29 cellular contexts compared by ENCODE assay signal in genomic region chr4:35723973-35724372, GRCh38.
"Had no signal": no experiment of that assay in that cellular context is flagged by ENCODE, and none has a peak within 500 bp of the region (broad histone marks: within the 10 kb centered on the region; RNA-seq: fewer than 3 reads in every experiment).

No MANE protein-coding gene starts in this region.

- DNase-seq: colonic mucosa; cortex of kidney; dermis blood vessel endothelial cell; dorsolateral prefrontal cortex; effector CD4-positive, alpha-beta T cell; effector CD8-positive, alpha-beta T cell; effector memory CD4-positive, alpha-beta T cell; effector memory CD8-positive, alpha-beta T cell; endodermal cell; erythroblast; esophagus squamous epithelium; foreskin fibroblast; foreskin keratinocyte; foreskin melanocyte; gastrocnemius medialis; glutamatergic neuron; head of caudate nucleus; heart left ventricle; heart right ventricle had no signal

- H3K4me3 ChIP-seq: colonic mucosa, coronary artery, dorsolateral prefrontal cortex, esophagus muscularis mucosa, esophagus squamous epithelium, gastrocnemius medialis, gastroesophageal sphincter, heart left ventricle, heart right ventricle had no signal

- H3K4me3 Mint-ChIP-seq: dendritic cell treated with granulocyte-macrophage colony-stimulating factor and Interleukin-4, amounts not matched to agents 40 ng/mL and 50 ng/mL, for 4 days; effector memory CD8-positive, alpha-beta T cell; endodermal cell had no signal

- H3K9me3 ChIP-seq: colonic mucosa, esophagus muscularis mucosa, esophagus squamous epithelium, gastrocnemius medialis, gastroesophageal sphincter had no signal

- H3K36me3 ChIP-seq: colonic mucosa, esophagus muscularis mucosa, esophagus squamous epithelium, gastrocnemius medialis, gastroesophageal sphincter, heart left ventricle, heart right ventricle had no signal

- H3K9me3 Mint-ChIP-seq: endodermal cell had no signal

- H3K4me1 Mint-ChIP-seq: endodermal cell had no signal

- H3K27ac ChIP-seq: colonic mucosa, coronary artery, dorsolateral prefrontal cortex, epithelial cell of prostate, esophagus muscularis mucosa, esophagus squamous epithelium, foreskin keratinocyte, gastrocnemius medialis, gastroesophageal sphincter, heart left ventricle, heart right ventricle had no signal

- FAIRE-seq: colon, endometrium, endothelial cell of umbilical vein, frontal cortex had no signal

- H3K27me3 Mint-ChIP-seq: dendritic cell treated with granulocyte-macrophage colony-stimulating factor and Interleukin-4, amounts not matched to agents 40 ng/mL and 50 ng/mL, for 4 days; effector memory CD8-positive, alpha-beta T cell had no signal

- H3K27me3 ChIP-seq: colonic mucosa, dorsolateral prefrontal cortex, esophagus muscularis mucosa, esophagus squamous epithelium, foreskin keratinocyte, gastrocnemius medialis, gastroesophageal sphincter, heart left ventricle, heart right ventricle had no signal

- H3K4me1 ChIP-seq: colonic mucosa, esophagus muscularis mucosa, esophagus squamous epithelium, foreskin keratinocyte, gastrocnemius medialis, gastroesophageal sphincter, heart left ventricle, heart right ventricle had no signal

- ATAC-seq: effector memory CD8-positive, alpha-beta T cell; esophagus mucosa; foreskin keratinocyte; gastrocnemius medialis; gastroesophageal sphincter; heart left ventricle; heart right ventricle had no signal

- H3K27ac Mint-ChIP-seq: dendritic cell treated with granulocyte-macrophage colony-stimulating factor and Interleukin-4, amounts not matched to agents 40 ng/mL and 50 ng/mL, for 4 days; effector memory CD8-positive, alpha-beta T cell; endodermal cell had no signal
